1 cellular context compared by ENCODE assay signal in genomic region chr20:1187605-1188171, GRCh38.
A peak's percentile ranks its signal among the peaks of the same experiment; 100 is the strongest.
TF ChIP-seq lines count a peak whose summit lies in the region.

No MANE protein-coding gene starts in this region.

TF ChIP-seq in K562, 482 proteins besides CTCF, POLR2A, EP300 and RAD21 (continued from another document and continues in another):
- no peak for TF ChIP-seq MGA (IDR thresholded peaks at IDR 0.05)
- no peak for TF ChIP-seq MBD2 (IDR thresholded peaks at IDR 0.05; ENCODE audit: borderline replicate concordance, low read depth)
- no peak for TF ChIP-seq NFXL1 (CRISPR knock-in tag; IDR thresholded peaks at IDR 0.05)
- TF ChIP-seq NR3C1 (CRISPR knock-in tag; IDR thresholded peaks at IDR 0.05), result no peak
- no peak for TF ChIP-seq NR4A1 (CRISPR knock-in tag; IDR thresholded peaks at IDR 0.05)
- TF ChIP-seq NR4A1 (tag; IDR thresholded peaks at IDR 0.05), result no peak
- TF ChIP-seq CREB5 (CRISPR knock-in tag; IDR thresholded peaks at IDR 0.05), result no peak
- TF ChIP-seq TCF3 (CRISPR knock-in tag; IDR thresholded peaks at IDR 0.05), result peak; percentile 76; the same call in 1 of the 2 replicates
- no peak for TF ChIP-seq PHF20 (IDR thresholded peaks at IDR 0.05; ENCODE audit: partially characterized antibody)
- TF ChIP-seq HOMEZ (CRISPR knock-in tag; IDR thresholded peaks at IDR 0.05), result no peak
- no peak for TF ChIP-seq MED1 (CRISPR knock-in tag; IDR thresholded peaks at IDR 0.05; ENCODE audit: borderline replicate concordance)
- no peak for TF ChIP-seq SUPT5H (IDR thresholded peaks at IDR 0.05)
- TF ChIP-seq ZBTB5 (IDR thresholded peaks at IDR 0.05), result no peak
- no peak for TF ChIP-seq USF1 (CRISPR knock-in tag; IDR thresholded peaks at IDR 0.05)
- TF ChIP-seq EGR1 (conservative IDR thresholded peaks at IDR 0.05), result no peak
- TF ChIP-seq SIN3B (IDR thresholded peaks at IDR 0.05; ENCODE audit: low read depth), result no peak
- TF ChIP-seq RFX7 (CRISPR knock-in tag; IDR thresholded peaks at IDR 0.05), result no peak
- no peak for TF ChIP-seq CBX5 (IDR thresholded peaks at IDR 0.05; ENCODE audit: borderline replicate concordance, low read depth)
- TF ChIP-seq ZC3H11A (IDR thresholded peaks at IDR 0.05; ENCODE audit: low read depth, low read length), result no peak
- TF ChIP-seq FOXA1 (IDR thresholded peaks at IDR 0.05; ENCODE audit: borderline replicate concordance), result no peak
- TF ChIP-seq NFIX (CRISPR knock-in tag; IDR thresholded peaks at IDR 0.05; ENCODE audit: low read depth), result no peak
- no peak for TF ChIP-seq ETV1 (tag; conservative IDR thresholded peaks at IDR 0.05; ENCODE audit: low read depth)
- TF ChIP-seq GATAD2A (IDR thresholded peaks at IDR 0.05), result peak; percentile 66; the same call in 1 of the 2 replicates
- TF ChIP-seq NFATC3 (IDR thresholded peaks at IDR 0.05), result no peak
- TF ChIP-seq CGGBP1 (CRISPR knock-in tag; IDR thresholded peaks at IDR 0.05), result no peak
- TF ChIP-seq E2F5 (CRISPR knock-in tag; IDR thresholded peaks at IDR 0.05), result no peak
- no peak; the same call in 1 of the 2 replicates for TF ChIP-seq CHAMP1 (IDR thresholded peaks at IDR 0.05)
- no peak for TF ChIP-seq BCLAF1 (IDR thresholded peaks at IDR 0.05; ENCODE audit: borderline replicate concordance in 1 of 2, control insufficient read depth in 1 of 2, low read depth in 2 of 2, low read length in 1 of 2)
- TF ChIP-seq FIP1L1 (IDR thresholded peaks at IDR 0.05; ENCODE audit: low read depth, low read length, poor library complexity, severe bottlenecking), result no peak
- no peak for TF ChIP-seq THAP7 (CRISPR knock-in tag; IDR thresholded peaks at IDR 0.05)
- no peak for TF ChIP-seq RBM15 (IDR thresholded peaks at IDR 0.05; ENCODE audit: insufficient read depth, low read length)
- TF ChIP-seq MTA2 (IDR thresholded peaks at IDR 0.05; ENCODE audit: low read depth), result peak; percentile 45
- TF ChIP-seq SAFB (IDR thresholded peaks at IDR 0.05; ENCODE audit: borderline replicate concordance, low read depth, low read length), result no peak
